ENCODE assay signal across 14 cellular contexts in the genomic region with DNA sequence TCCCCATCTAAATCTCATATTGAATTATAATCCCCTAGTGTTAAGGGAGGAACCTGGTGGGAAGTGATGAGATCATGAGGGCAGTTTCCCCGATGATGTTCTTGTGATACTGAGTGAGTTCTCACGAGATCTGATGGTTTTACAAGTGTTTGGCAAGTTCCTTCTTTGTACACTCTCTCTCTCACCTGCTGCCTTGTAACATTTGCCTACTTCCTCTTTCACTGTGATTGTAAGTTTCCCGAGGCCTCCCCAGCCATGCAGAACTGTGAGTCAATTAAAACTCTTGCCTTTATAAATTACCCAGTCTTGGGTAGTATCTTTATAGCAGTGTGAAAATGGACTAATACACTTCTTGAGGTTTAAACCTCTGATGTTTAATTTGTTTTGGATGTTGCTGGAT.
DNase-seq lines count a peak whose midpoint lies in the region; ATAC-seq lines count a peak whose summit lies in the region.
"Had no signal": no experiment of that assay in that cellular context is flagged by ENCODE, and none has a peak within 500 bp of the region (broad histone marks: within the 10 kb centered on the region; RNA-seq: fewer than 3 reads in every experiment).

No MANE protein-coding gene starts in this region.

- H3K4me1 Mint-ChIP-seq in naive thymus-derived CD4-positive, alpha-beta T cell: no peaks in the 10 kb centered on the region
- no peaks in the 10 kb centered on the region for H3K4me1 Mint-ChIP-seq in T-helper 2 cell treated with Interferon-gamma antibody and Interleukin-4, amounts not matched to agents 5 μg/mL and 100 μg/mL, for 36 hours (ENCODE audit: low read depth)

- DNase-seq in RPMI8226: peak; percentile 47
- no peak for DNase-seq in Right ventricle myocardium superior
- DNase-seq in stimulated activated CD4-positive, alpha-beta T cell treated with anti-CD3 and anti-CD28 coated beads, Interleukin-12 subunit alpha, Interleukin-12 subunit beta, amount 100 ng/mL, for 4 hours: no peak
- DNase-seq in naive thymus-derived CD4-positive, alpha-beta T cell: no peak
- no peak for DNase-seq in T-helper 2 cell treated with Interferon-gamma antibody and Interleukin-4, amounts not matched to agents 5 μg/mL and 100 μg/mL, for 36 hours (ENCODE audit: low spot score)
- DNase-seq: cortex of kidney, HFFc6, NCI-H524 treated with DMSO at 0.1 percent for 48 hours, occipital lobe, T-helper 1 cell had no signal

- ATAC-seq in GM18520 (IDR thresholded peaks at IDR 0.05; ENCODE audit: unreplicated experiment) (peak; percentile 78), GM21619 (IDR thresholded peaks at IDR 0.05; ENCODE audit: unreplicated experiment) (peak; percentile 78), HG03354 (IDR thresholded peaks at IDR 0.05; ENCODE audit: poor library complexity, severe bottlenecking, unreplicated experiment) (peak; percentile 95), Right ventricle myocardium superior (ENCODE audit: poor library complexity) (no peak)
- ATAC-seq in naive thymus-derived CD4-positive, alpha-beta T cell: no peak

- no peak overlapping the region for H3K4me3 Mint-ChIP-seq in naive thymus-derived CD4-positive, alpha-beta T cell
- no peak overlapping the region for H3K4me3 Mint-ChIP-seq in T-helper 2 cell treated with Interferon-gamma antibody and Interleukin-4, amounts not matched to agents 5 μg/mL and 100 μg/mL, for 36 hours
- H3K4me3 Mint-ChIP-seq: HFFc6 had no signal

- H3K4me1 ChIP-seq in naive thymus-derived CD4-positive, alpha-beta T cell (ENCODE audit: control insufficient read depth in 2 of 2, insufficient read depth in 2 of 2, low read length in 2 of 2): no peaks in the 10 kb centered on the region

- H3K9me3 ChIP-seq in naive thymus-derived CD4-positive, alpha-beta T cell (ENCODE audit: control insufficient read depth in 2 of 3, low read length in 3 of 3): no peaks in the 10 kb centered on the region

- H3K27me3 ChIP-seq in naive thymus-derived CD4-positive, alpha-beta T cell (ENCODE audit: control insufficient read depth in 2 of 2, insufficient read depth in 2 of 2, low read length in 2 of 2): no peaks in the 10 kb centered on the region

- H3K36me3 Mint-ChIP-seq in naive thymus-derived CD4-positive, alpha-beta T cell: peaks cover 0 to 4% (median 0%) of the 10 kb centered on the region in 5 donors
- no peaks in the 10 kb centered on the region for H3K36me3 Mint-ChIP-seq in T-helper 2 cell treated with Interferon-gamma antibody and Interleukin-4, amounts not matched to agents 5 μg/mL and 100 μg/mL, for 36 hours (ENCODE audit: low read depth)

- peaks cover 0 to 47% (median 18%) of the 10 kb centered on the region in 5 donors for H3K27me3 Mint-ChIP-seq in naive thymus-derived CD4-positive, alpha-beta T cell
- H3K27me3 Mint-ChIP-seq in T-helper 2 cell treated with Interferon-gamma antibody and Interleukin-4, amounts not matched to agents 5 μg/mL and 100 μg/mL, for 36 hours (ENCODE audit: low read depth): no peaks in the 10 kb centered on the region

- H3K9me3 Mint-ChIP-seq in naive thymus-derived CD4-positive, alpha-beta T cell: peaks cover 0 to 12% (median 4%) of the 10 kb centered on the region in 11 donors
- H3K9me3 Mint-ChIP-seq in T-helper 2 cell treated with Interferon-gamma antibody and Interleukin-4, amounts not matched to agents 5 μg/mL and 100 μg/mL, for 36 hours: no peaks in the 10 kb centered on the region

- no peak overlapping the region for H3K4me3 ChIP-seq in naive thymus-derived CD4-positive, alpha-beta T cell (ENCODE audit: low read length)

- no peak overlapping the region for H3K27ac Mint-ChIP-seq in naive thymus-derived CD4-positive, alpha-beta T cell
- no peak overlapping the region for H3K27ac Mint-ChIP-seq in T-helper 2 cell treated with Interferon-gamma antibody and Interleukin-4, amounts not matched to agents 5 μg/mL and 100 μg/mL, for 36 hours
- H3K27ac Mint-ChIP-seq: HFFc6 had no signal

- intact Hi-C loops in Right ventricle myocardium superior (cut with DNase I): no loop called here
- intact Hi-C loops in naive thymus-derived CD4-positive, alpha-beta T cell (cut with micrococcal nuclease): no loop called here

- CTCF ChIA-PET in naive thymus-derived CD4-positive, alpha-beta T cell (lab: Charles Lee): no interaction called here

- POLR2A ChIA-PET in naive thymus-derived CD4-positive, alpha-beta T cell (lab: Charles Lee): no interaction called here

- H3K27ac ChIP-seq in naive thymus-derived CD4-positive, alpha-beta T cell (ENCODE audit: low read depth, low read length): no peak overlapping the region
- H3K27ac ChIP-seq: C4-2B had no signal

- no peaks in the 10 kb centered on the region for H3K36me3 ChIP-seq in naive thymus-derived CD4-positive, alpha-beta T cell (ENCODE audit: control insufficient read depth in 2 of 3, insufficient read depth in 3 of 3, low read length in 3 of 3)

Comparison
In these comparisons a context has a peak if more than half of its experiments do, and no peak if none do; other contexts are left out.
1. ATAC-seq: peak in GM18520 (single experiment), GM21619 (single experiment) and HG03354 (single experiment); none in Right ventricle myocardium superior (single experiment) and naive thymus-derived CD4-positive, alpha-beta T cell (single experiment).